Comparison of ENCODE assay signal across 2 cellular contexts in the genomic region with DNA sequence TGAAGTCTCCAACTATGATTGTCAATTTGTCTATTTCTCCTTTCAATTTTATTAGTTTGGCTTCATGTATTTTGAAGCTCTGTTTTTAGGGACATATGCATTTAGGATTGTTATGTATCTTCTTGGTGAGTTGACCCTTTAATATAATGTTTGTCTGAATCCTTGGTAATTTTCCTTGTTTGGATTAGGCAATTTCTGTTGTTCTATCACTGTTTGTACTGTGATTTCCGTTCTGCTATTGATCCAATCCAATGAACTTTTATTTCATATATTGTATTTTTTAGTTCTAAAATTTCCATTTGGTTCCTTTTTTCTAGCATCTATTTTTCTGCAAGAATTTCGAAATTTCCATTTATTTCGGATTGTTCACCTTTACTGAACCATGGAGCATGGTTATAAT.
TF ChIP-seq lines count a peak whose summit lies in the region.

No MANE protein-coding gene starts in this region.

TF ChIP-seq in HepG2, 621 proteins besides CTCF, POLR2A, EP300 and RAD21 (continued from another document):
- TF ChIP-seq ZNF816 (CRISPR knock-in tag; IDR thresholded peaks at IDR 0.05; ENCODE audit: borderline replicate concordance) (no peak), MAFG (CRISPR knock-in tag; IDR thresholded peaks at IDR 0.05) (no peak), ZNF160 (CRISPR knock-in tag; IDR thresholded peaks at IDR 0.05) (peak; percentile 88), NFRKB (IDR thresholded peaks at IDR 0.05) (no peak)

TF ChIP-seq in HEK293, 187 proteins besides CTCF, POLR2A, EP300 and RAD21:
- peak; percentile 51 for TF ChIP-seq SETDB1 (IDR thresholded peaks at IDR 0.05; ENCODE audit: insufficient read length, low read length)
- TF ChIP-seq, protein P1, sequence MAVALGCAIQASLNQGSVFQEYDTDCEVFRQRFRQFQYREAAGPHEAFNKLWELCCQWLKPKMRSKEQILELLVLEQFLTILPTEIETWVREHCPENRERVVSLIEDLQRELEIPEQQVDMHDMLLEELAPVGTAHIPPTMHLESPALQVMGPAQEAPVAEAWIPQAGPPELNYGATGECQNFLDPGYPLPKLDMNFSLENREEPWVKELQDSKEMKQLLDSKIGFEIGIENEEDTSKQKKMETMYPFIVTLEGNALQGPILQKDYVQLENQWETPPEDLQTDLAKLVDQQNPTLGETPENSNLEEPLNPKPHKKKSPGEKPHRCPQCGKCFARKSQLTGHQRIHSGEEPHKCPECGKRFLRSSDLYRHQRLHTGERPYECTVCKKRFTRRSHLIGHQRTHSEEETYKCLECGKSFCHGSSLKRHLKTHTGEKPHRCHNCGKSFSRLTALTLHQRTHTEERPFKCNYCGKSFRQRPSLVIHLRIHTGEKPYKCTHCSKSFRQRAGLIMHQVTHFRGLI (tag by site-specific recombination; IDR thresholded peaks at IDR 0.05): no peak
